ENCODE assay signal across 23 cellular contexts in the genomic region with DNA sequence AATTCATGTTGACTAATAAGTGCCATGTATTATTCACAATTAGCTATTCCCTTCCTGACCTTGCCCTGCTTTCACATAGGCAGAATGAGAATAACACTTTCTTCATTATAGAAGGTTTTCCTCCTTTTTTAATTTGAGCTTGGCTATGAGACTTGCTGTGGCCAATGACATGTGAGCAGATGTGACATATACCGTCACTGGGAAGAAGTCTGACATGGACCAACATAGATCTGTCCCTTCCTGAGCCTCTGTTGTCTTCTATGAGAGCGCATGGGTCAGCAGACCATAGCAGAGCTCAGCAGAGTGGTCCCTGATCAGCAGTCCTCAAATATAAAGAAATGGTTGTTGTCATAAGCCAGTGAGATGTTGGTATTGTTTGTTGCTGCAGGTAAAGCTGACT.
DNase-seq lines count a peak whose midpoint lies in the region; ATAC-seq, FAIRE-seq and TF ChIP-seq lines count a peak whose summit lies in the region.
"Had no signal": no experiment of that assay in that cellular context is flagged by ENCODE, and none has a peak within 500 bp of the region (broad histone marks: within the 10 kb centered on the region; RNA-seq: fewer than 3 reads in every experiment).

No MANE protein-coding gene starts in this region.

- TF ChIP-seq CTCF in SK-N-SH (IDR thresholded peaks at IDR 0.05) (no peak), D721Med (IDR thresholded peaks at IDR 0.05; ENCODE audit: insufficient read depth, missing control alignments) (no peak), H1 (IDR thresholded peaks at IDR 0.05; ENCODE audit: control extremely low read depth in 1 of 3, insufficient read depth in 1 of 3, low read depth in 1 of 3, low read length in 3 of 3) (no peak), mesothelial cell of epicardium (IDR thresholded peaks at IDR 0.05; ENCODE audit: unreplicated experiment) (no peak), tibial artery (IDR thresholded peaks at IDR 0.05) (no peak)

- peaks cover 12% of the 10 kb centered on the region for H3K36me3 Mint-ChIP-seq in mesothelial cell of epicardium
- H3K36me3 Mint-ChIP-seq in effector memory CD8-positive, alpha-beta T cell (ENCODE audit: insufficient read depth), result no peaks in the 10 kb centered on the region
- H3K36me3 Mint-ChIP-seq: CD14-positive monocyte; CD4-positive, alpha-beta memory T cell; CD4-positive, CD25-positive, alpha-beta regulatory T cell; CD8-positive, alpha-beta memory T cell had no signal

- no peaks in the 10 kb centered on the region for H3K79me1 ChIP-seq in H1 (ENCODE audit: low read depth, low read length)

- no peaks in the 10 kb centered on the region for H3K27me3 Mint-ChIP-seq in mesothelial cell of epicardium (ENCODE audit: low read depth)
- no peaks in the 10 kb centered on the region for H3K27me3 Mint-ChIP-seq in effector memory CD8-positive, alpha-beta T cell
- H3K27me3 Mint-ChIP-seq: CD4-positive, alpha-beta memory T cell; CD4-positive, CD25-positive, alpha-beta regulatory T cell; CD8-positive, alpha-beta memory T cell had no signal

- no peak overlapping the region for H3K4ac ChIP-seq in H1 (replicated peaks; ENCODE audit: insufficient read length, low read depth, low read length)

- no peak overlapping the region for H2BK15ac ChIP-seq in H1 (ENCODE audit: low read length)

- no peaks in the 10 kb centered on the region for H3K23me2 ChIP-seq in H1 (ENCODE audit: low read depth, low read length)

- H3F3A ChIP-seq in SK-N-SH (replicated peaks; ENCODE audit: insufficient read depth), result no peaks in the 10 kb centered on the region

- H2AFZ ChIP-seq in SK-N-SH (ENCODE audit: low read depth) (no peak overlapping the region), H1 (ENCODE audit: low read length) (no peak overlapping the region)

- H2BK120ac ChIP-seq in H1 (replicated peaks; ENCODE audit: low read depth, low read length), result no peak overlapping the region

- H2AK5ac ChIP-seq in H1 (ENCODE audit: low read depth, low read length), result no peak overlapping the region

- CTCF ChIA-PET in SK-N-SH (lab: Yijun Ruan, JAX) (interaction anchor here (0.6 to 1.1 kb wide), 2 partner anchors 77 to 481 kb away, joined by 3 read pairs; no protein-coding TSS in a partner anchor), H1 (lab: Charles Lee; ENCODE audit: partially characterized antibody) (interaction anchor here (0.6 to 1.4 kb wide), 2 partner anchors 164 to 176 kb away, joined by 3 read pairs; a partner anchor contains a TSS)

- peak overlapping the region; percentile 7 for H3K27ac Mint-ChIP-seq in mesothelial cell of epicardium
- H3K27ac Mint-ChIP-seq in effector memory CD8-positive, alpha-beta T cell, result no peak overlapping the region
- H3K27ac Mint-ChIP-seq: CD14-positive monocyte; CD4-positive, alpha-beta memory T cell; CD4-positive, CD25-positive, alpha-beta regulatory T cell; CD8-positive, alpha-beta memory T cell had no signal

- TF ChIP-seq EP300 in SK-N-SH (IDR thresholded peaks at IDR 0.05; ENCODE audit: borderline replicate concordance in 1 of 2, low read depth in 1 of 2, low read length in 1 of 2) (no peak), H1 (IDR thresholded peaks at IDR 0.05; ENCODE audit: borderline replicate concordance in 1 of 2, low read depth in 2 of 2, low read length in 2 of 2) (no peak)

- H4K91ac ChIP-seq in H1 (replicated peaks; ENCODE audit: insufficient read length, low read length), result no peak overlapping the region

- peaks cover 23% of the 10 kb centered on the region for H3K4me1 Mint-ChIP-seq in mesothelial cell of epicardium
- no peaks in the 10 kb centered on the region for H3K4me1 Mint-ChIP-seq in effector memory CD8-positive, alpha-beta T cell (ENCODE audit: low read depth in 2 of 2)
- H3K4me1 Mint-ChIP-seq: CD4-positive, alpha-beta memory T cell; CD4-positive, CD25-positive, alpha-beta regulatory T cell; CD8-positive, alpha-beta memory T cell had no signal

- H3K9me3 ChIP-seq in SK-N-SH (0 out of 2 replicates have a peak, but pooled peaks cover 4% of the 10 kb centered on the region), H1 (ENCODE audit: insufficient read depth in 2 of 2, low read depth in 1 of 2, low read length in 1 of 2) (no peaks in the 10 kb centered on the region), tibial artery (no peaks in the 10 kb centered on the region)
- H3K9me3 ChIP-seq: A549, BE2C, BLaER1 had no signal

- H4K20me1 ChIP-seq in SK-N-SH (ENCODE audit: insufficient read depth) (no peaks in the 10 kb centered on the region), H1 (replicated peaks in 1 of 2; ENCODE audit: control insufficient read depth in 1 of 2, insufficient read depth in 2 of 2, low read length in 2 of 2) (no peaks in the 10 kb centered on the region)
- H4K20me1 ChIP-seq: BLaER1 had no signal

- H3K4me1 ChIP-seq in SK-N-SH (ENCODE audit: control insufficient read depth in 1 of 2, insufficient read depth in 2 of 2, low read depth in 1 of 2, low read length in 1 of 2), result peaks cover 0 to 2% of the 10 kb centered on the region in 2 experiments; a peak in 2 of 4 replicates
- H3K4me1 ChIP-seq in H1 (replicated peaks in 1 of 4; ENCODE audit: control insufficient read depth in 3 of 4, insufficient read depth in 4 of 4, low read length in 3 of 4), result no peaks in the 10 kb centered on the region; a peak in 1 of 7 replicates
- H3K4me1 ChIP-seq in tibial artery, result no peaks in the 10 kb centered on the region
- H3K4me1 ChIP-seq: A549, BLaER1 had no signal

- no peak overlapping the region for H4K5ac ChIP-seq in H1 (ENCODE audit: insufficient read length, low read depth, low read length)

- DNase-seq in SK-N-SH (no peak), D721Med (ENCODE audit: insufficient read length, low spot score) (no peak), H1 (ENCODE audit: low read depth in 1 of 2, low spot score in 2 of 2) (no peak), mesothelial cell of epicardium (ENCODE audit: low spot score in 2 of 2, unreplicated experiment in 2 of 2) (no peak), tibial artery (no peak), ACHN (no peak)
- no peak for DNase-seq in effector memory CD8-positive, alpha-beta T cell
- DNase-seq: BE2C; C1 segment of cervical spinal cord; CD4-positive, alpha-beta memory T cell; CD4-positive, CD25-positive, alpha-beta regulatory T cell; CD8-positive, alpha-beta memory T cell; COR-L47; DMS79 treated with DMSO at 0.1 percent for 48 hours; GF-D8 had no signal

- intact Hi-C loops in tibial artery (cut with DNase I; ENCODE audit: low total_unique reads), result no loop called here

- FAIRE-seq in D721Med (lab: Jason Lieb, UNC), result peak; percentile 67
- FAIRE-seq in H1 (lab: Jason Lieb, UNC), result no peak
- FAIRE-seq: A549, G401.6, GM12892, GM18507 had no signal

- H3K27me3 ChIP-seq in SK-N-SH (ENCODE audit: insufficient read depth) (no peaks in the 10 kb centered on the region), H1 (replicated peaks in 1 of 4; ENCODE audit: control insufficient read depth in 3 of 4, extremely low read depth in 1 of 4, insufficient read depth in 3 of 4, low read length in 3 of 4) (no peaks in the 10 kb centered on the region), tibial artery (no peaks in the 10 kb centered on the region)
- H3K27me3 ChIP-seq: BE2C, BLaER1 had no signal

- no peak overlapping the region; a peak in 1 of 4 replicates for H3K27ac ChIP-seq in SK-N-SH (ENCODE audit: low read depth in 2 of 2, low read length in 1 of 2)
- H3K27ac ChIP-seq in H1 (ENCODE audit: low read depth, low read length), result no peak overlapping the region
- no peak overlapping the region for H3K27ac ChIP-seq in tibial artery
- H3K27ac ChIP-seq: 22Rv1, A549, BLaER1 had no signal

- no peak overlapping the region for H3K4me3 Mint-ChIP-seq in mesothelial cell of epicardium
- H3K4me3 Mint-ChIP-seq in effector memory CD8-positive, alpha-beta T cell, result no peak overlapping the region
- H3K4me3 Mint-ChIP-seq: CD14-positive monocyte; CD4-positive, alpha-beta memory T cell; CD4-positive, CD25-positive, alpha-beta regulatory T cell; CD8-positive, alpha-beta memory T cell had no signal

- no peak overlapping the region for H3K23ac ChIP-seq in H1 (ENCODE audit: insufficient read length)

- H2BK12ac ChIP-seq in H1 (ENCODE audit: low read depth, low read length), result no peak overlapping the region

- H2BK20ac ChIP-seq in H1 (ENCODE audit: low read length), result no peak overlapping the region

- H3K9ac ChIP-seq in SK-N-SH (no peak overlapping the region), H1 (replicated peaks in 1 of 4; ENCODE audit: extremely low read depth in 1 of 4, low read depth in 3 of 4, low read length in 3 of 4) (no peak overlapping the region)
- H3K9ac ChIP-seq: BLaER1 had no signal

- H3K9me2 ChIP-seq in SK-N-SH, result no peaks in the 10 kb centered on the region

- WGBS in SK-N-SH (ENCODE audit: low lambda C conversion rate), result 67% methylated on average over 2 of the region's 2 CpGs
- WGBS in H1 (ENCODE audit: extremely low coverage in 1 of 2, insufficient coverage in 1 of 2, insufficient read length in 1 of 2, insufficient replicate concordance in 2 of 2, low coverage in 1 of 2, low lambda C conversion rate in 2 of 2, missing lambda C conversion rate in 1 of 2), 2 experiments, result 94% methylated on average over 2 of the region's 2 CpGs; no CpG with 5 or more reads in 1 of the 2 experiments

- no peak for TF ChIP-seq POLR2A in H1 (IDR thresholded peaks at IDR 0.05; ENCODE audit: control extremely low read depth in 1 of 2, low read depth in 2 of 2, low read length in 2 of 2)

- POLR2A ChIA-PET in SK-N-SH (lab: Yijun Ruan, JAX) (no interaction called here), H1 (lab: Charles Lee; ENCODE audit: partially characterized antibody) (no interaction called here)

- H3K79me2 ChIP-seq in SK-N-SH (ENCODE audit: insufficient read depth) (no peaks in the 10 kb centered on the region), H1 (ENCODE audit: control insufficient read depth in 1 of 2, insufficient read depth in 2 of 2, low read length in 2 of 2) (no peaks in the 10 kb centered on the region)

- no peak overlapping the region for H3K56ac ChIP-seq in H1 (replicated peaks; ENCODE audit: insufficient read length, low read depth, low read length)

- no peak overlapping the region for H4K8ac ChIP-seq in H1 (ENCODE audit: extremely low read depth, insufficient read depth, low read length)

- H3K18ac ChIP-seq in H1 (ENCODE audit: extremely low read depth, low read length), result no peak overlapping the region

- H3K4me3 ChIP-seq in SK-N-SH (ENCODE audit: low read depth in 2 of 2, low read length in 1 of 2) (no peak overlapping the region), H1 (ENCODE audit: extremely low read depth in 1 of 4, insufficient read depth in 2 of 4, low read depth in 3 of 4, low read length in 4 of 4) (no peak overlapping the region), tibial artery (no peak overlapping the region)
- H3K4me3 ChIP-seq: A549, BLaER1 had no signal

- no peak for ATAC-seq in SK-N-SH treated with all-trans-retinoic acid at 6 μM for 48 hours
- ATAC-seq in effector memory CD8-positive, alpha-beta T cell (replicated peaks), result no peak
- ATAC-seq: A549 had no signal

- no peak overlapping the region for H3K14ac ChIP-seq in H1 (ENCODE audit: insufficient read length)

- H3K4me2 ChIP-seq in SK-N-SH (no peak overlapping the region), H1 (ENCODE audit: insufficient read depth in 1 of 2, low read depth in 2 of 2, low read length in 2 of 2) (no peak overlapping the region)
- H3K4me2 ChIP-seq: A549, BLaER1 had no signal

- H3K36me3 ChIP-seq in SK-N-SH (replicated peaks in 1 of 2; ENCODE audit: control insufficient read depth in 1 of 2, insufficient read depth in 2 of 2, low read length in 1 of 2), result no peaks in the 10 kb centered on the region
- no peaks in the 10 kb centered on the region for H3K36me3 ChIP-seq in H1 (ENCODE audit: control insufficient read depth in 2 of 4, insufficient read depth in 4 of 4, low read length in 3 of 4)
- H3K36me3 ChIP-seq in tibial artery, result no peaks in the 10 kb centered on the region
- H3K36me3 ChIP-seq: BE2C, BLaER1 had no signal

- peaks cover 3% of the 10 kb centered on the region for H3K9me3 Mint-ChIP-seq in mesothelial cell of epicardium
- H3K9me3 Mint-ChIP-seq in effector memory CD8-positive, alpha-beta T cell, result peaks cover 2 to 6% of the 10 kb centered on the region in 2 donors

- TF ChIP-seq RAD21 in SK-N-SH (IDR thresholded peaks at IDR 0.05; ENCODE audit: low read length), result no peak
- no peak for TF ChIP-seq RAD21 in H1 (IDR thresholded peaks at IDR 0.05 in 1 of 2, conservative IDR thresholded peaks at IDR 0.05 in 1 of 2; ENCODE audit: low read depth in 2 of 2, low read length in 2 of 2)

- no peak overlapping the region for H2BK5ac ChIP-seq in H1 (ENCODE audit: low read depth, low read length)

- in situ Hi-C loops in ACHN (cut with HindIII; ENCODE audit: low pct_ligation_motif_present, low pct_unique_long_range_greater_than_20kb, low sequenced_read_pairs), result no loop called here
